9 cellular contexts compared by ENCODE assay signal in genomic region chr19:42683917-42684513, GRCh38. TPM values are rescaled to one million over a fixed set of nuclear protein-coding genes. Genes with fewer than 3 reads are reported as not detected.
A peak's percentile ranks its signal among the peaks of the same experiment; 100 is the strongest.
DNase-seq lines count a peak whose midpoint lies in the region; ATAC-seq and TF ChIP-seq lines count a peak whose summit lies in the region.
"Had no signal": no experiment of that assay in that cellular context is flagged by ENCODE, and none has a peak within 500 bp of the region (broad histone marks: within the 10 kb centered on the region; RNA-seq: fewer than 3 reads in every experiment).

No MANE protein-coding gene starts in this region.

- TF ChIP-seq CTCF in dorsolateral prefrontal cortex (IDR thresholded peaks at IDR 0.05 in 54 of 56, conservative IDR thresholded peaks at IDR 0.05 in 2 of 56; ENCODE audit: low read depth in 1 of 56, partially characterized antibody in 56 of 56) = peak; percentile 23 to 72 (median 53)
- TF ChIP-seq CTCF in progenitor cell of endocrine pancreas (IDR thresholded peaks at IDR 0.05; ENCODE audit: unreplicated experiment) = peak; percentile 44

- no peak overlapping the region for H3K27ac ChIP-seq in dorsolateral prefrontal cortex

- no peak overlapping the region for H3K4me3 ChIP-seq in dorsolateral prefrontal cortex

- no peak overlapping the region for H3K4me3 Mint-ChIP-seq in activated T-cell treated with anti-CD3 and anti-CD28 coated beads, Interleukin-2, amount 50 U/mL, for 4 hours
- no peak overlapping the region for H3K4me3 Mint-ChIP-seq in progenitor cell of endocrine pancreas (ENCODE audit: low read depth)
- H3K4me3 Mint-ChIP-seq: activated naive CD8-positive, alpha-beta T cell had no signal

- intact Hi-C loops in dorsolateral prefrontal cortex (cut with DNase I) = no loop called here

- no peaks in the 10 kb centered on the region for H3K36me3 Mint-ChIP-seq in activated T-cell treated with anti-CD3 and anti-CD28 coated beads, Interleukin-2, amount 50 U/mL, for 4 hours (ENCODE audit: insufficient read depth)
- no peaks in the 10 kb centered on the region for H3K36me3 Mint-ChIP-seq in progenitor cell of endocrine pancreas (ENCODE audit: insufficient read depth)

- no peak for TF ChIP-seq POLR2A in GM18505 (IDR thresholded peaks at IDR 0.05; ENCODE audit: borderline replicate concordance, extremely low read depth, insufficient read depth, insufficient read length)

- no peak overlapping the region for H3K27ac Mint-ChIP-seq in progenitor cell of endocrine pancreas
- H3K27ac Mint-ChIP-seq: activated naive CD8-positive, alpha-beta T cell had no signal

- peaks cover 37% of the 10 kb centered on the region for H3K9me3 Mint-ChIP-seq in activated T-cell treated with anti-CD3 and anti-CD28 coated beads, Interleukin-2, amount 50 U/mL, for 4 hours
- peaks cover 55% of the 10 kb centered on the region for H3K9me3 Mint-ChIP-seq in progenitor cell of endocrine pancreas (ENCODE audit: low read depth)

- ATAC-seq in activated T-cell treated with anti-CD3 and anti-CD28 coated beads, Interleukin-2, amount 50 U/mL, for 4 hours = no peak
- ATAC-seq in HG02759 (IDR thresholded peaks at IDR 0.05; ENCODE audit: unreplicated experiment) (no peak), HG03196 (IDR thresholded peaks at IDR 0.05; ENCODE audit: unreplicated experiment) (no peak), GM18505 (IDR thresholded peaks at IDR 0.05; ENCODE audit: unreplicated experiment) (no peak)

- no peaks in the 10 kb centered on the region for H3K27me3 ChIP-seq in dorsolateral prefrontal cortex

- H3K27me3 Mint-ChIP-seq in activated T-cell treated with anti-CD3 and anti-CD28 coated beads, Interleukin-2, amount 50 U/mL, for 4 hours (ENCODE audit: low read depth) = no peaks in the 10 kb centered on the region
- no peaks in the 10 kb centered on the region for H3K27me3 Mint-ChIP-seq in progenitor cell of endocrine pancreas

- H3K4me1 Mint-ChIP-seq in activated T-cell treated with anti-CD3 and anti-CD28 coated beads, Interleukin-2, amount 50 U/mL, for 4 hours (ENCODE audit: low read depth) = no peaks in the 10 kb centered on the region
- H3K4me1 Mint-ChIP-seq in progenitor cell of endocrine pancreas (ENCODE audit: low read depth) = no peaks in the 10 kb centered on the region

- DNase-seq in activated T-cell treated with anti-CD3 and anti-CD28 coated beads for 24 hours (ENCODE audit: low read depth) (peak; percentile 4), M059J (ENCODE audit: low read depth) (peak; percentile 26), dorsolateral prefrontal cortex (no peak), progenitor cell of endocrine pancreas (ENCODE audit: low spot score, unreplicated experiment) (no peak)
- no peak for DNase-seq in activated T-cell treated with anti-CD3 and anti-CD28 coated beads, Interleukin-2, amount 50 U/mL, for 4 hours

RNA-seq across cellular contexts. Expression of gene PSG3, which starts 56.3 kb away (rescaled TPM):
- total RNA-seq in activated T-cell treated with anti-CD3 and anti-CD28 coated beads, Interleukin-2, amount 50 U/mL, for 4 hours = not detected
- 0.64 and 0.84 TPM in 2 replicates for total RNA-seq in M059J (2014; rRNA removed; shearing (Covaris generic))
- not detected for total RNA-seq in dorsolateral prefrontal cortex
- not detected in 2 replicates for total RNA-seq in progenitor cell of endocrine pancreas

Comparison
In these comparisons a context has a peak if more than half of its experiments do, and no peak if none do; other contexts are left out.
1. DNase-seq: peak in activated T-cell treated with anti-CD3 and anti-CD28 coated beads for 24 hours (single experiment) and M059J (single experiment); none in activated T-cell treated with anti-CD3 and anti-CD28 coated beads, Interleukin-2, amount 50 U/mL, for 4 hours (single experiment), dorsolateral prefrontal cortex (0 of 10) and progenitor cell of endocrine pancreas (single experiment).